ENCODE assay signal across 1 cellular context in genomic region chr3:197002701-197003454, GRCh38.
TF ChIP-seq lines count a peak whose summit lies in the region.

No MANE protein-coding gene starts in this region.

TF ChIP-seq in HepG2, 621 proteins besides CTCF, POLR2A, EP300 and RAD21 (continued from another document and continues in another):
- TF ChIP-seq SAFB2 (CRISPR knock-in tag; IDR thresholded peaks at IDR 0.05; ENCODE audit: borderline replicate concordance, low read depth): no peak
- TF ChIP-seq ZNF407 (CRISPR knock-in tag; IDR thresholded peaks at IDR 0.05; ENCODE audit: not compliant biosample characterization): no peak
- TF ChIP-seq ZNF576 (CRISPR knock-in tag; IDR thresholded peaks at IDR 0.05): no peak
- TF ChIP-seq ZFX (CRISPR knock-in tag; IDR thresholded peaks at IDR 0.05; ENCODE audit: low read depth): peak; percentile 77
- TF ChIP-seq ZFP41 (CRISPR knock-in tag; IDR thresholded peaks at IDR 0.05; ENCODE audit: borderline replicate concordance): no peak
- no peak for TF ChIP-seq ZNF263 (CRISPR knock-in tag; IDR thresholded peaks at IDR 0.05)
- TF ChIP-seq, protein P1, sequence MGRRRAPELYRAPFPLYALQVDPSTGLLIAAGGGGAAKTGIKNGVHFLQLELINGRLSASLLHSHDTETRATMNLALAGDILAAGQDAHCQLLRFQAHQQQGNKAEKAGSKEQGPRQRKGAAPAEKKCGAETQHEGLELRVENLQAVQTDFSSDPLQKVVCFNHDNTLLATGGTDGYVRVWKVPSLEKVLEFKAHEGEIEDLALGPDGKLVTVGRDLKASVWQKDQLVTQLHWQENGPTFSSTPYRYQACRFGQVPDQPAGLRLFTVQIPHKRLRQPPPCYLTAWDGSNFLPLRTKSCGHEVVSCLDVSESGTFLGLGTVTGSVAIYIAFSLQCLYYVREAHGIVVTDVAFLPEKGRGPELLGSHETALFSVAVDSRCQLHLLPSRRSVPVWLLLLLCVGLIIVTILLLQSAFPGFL (CRISPR knock-in tag; IDR thresholded peaks at IDR 0.05): no peak
- TF ChIP-seq ZNF773 (CRISPR knock-in tag; IDR thresholded peaks at IDR 0.05; ENCODE audit: borderline replicate concordance): no peak
- TF ChIP-seq FOXK2 (IDR thresholded peaks at IDR 0.05): no peak
- TF ChIP-seq, protein P2, sequence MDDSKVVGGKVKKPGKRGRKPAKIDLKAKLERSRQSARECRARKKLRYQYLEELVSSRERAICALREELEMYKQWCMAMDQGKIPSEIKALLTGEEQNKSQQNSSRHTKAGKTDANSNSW (CRISPR knock-in tag; IDR thresholded peaks at IDR 0.05; ENCODE audit: borderline replicate concordance): no peak
- TF ChIP-seq PRPF4 (IDR thresholded peaks at IDR 0.05; ENCODE audit: low read depth, low read length, poor library complexity, severe bottlenecking): no peak
- TF ChIP-seq MAFK (conservative IDR thresholded peaks at IDR 0.05 in 1 of 2, IDR thresholded peaks at IDR 0.05 in 1 of 2; ENCODE audit: low read length in 2 of 2): no peak
- TF ChIP-seq NCOA1 (CRISPR knock-in tag; IDR thresholded peaks at IDR 0.05): no peak
- no peak for TF ChIP-seq DPF2 (CRISPR knock-in tag; IDR thresholded peaks at IDR 0.05; ENCODE audit: borderline replicate concordance, low read depth)
- TF ChIP-seq ZSCAN12 (CRISPR knock-in tag; IDR thresholded peaks at IDR 0.05): no peak
- peak; percentile 2; the same call in 1 of the 2 replicates for TF ChIP-seq SAP130 (CRISPR knock-in tag; IDR thresholded peaks at IDR 0.05; ENCODE audit: low read depth)
- 0 out of 2 replicates have a peak, but pooled peaks have one; percentile 35 for TF ChIP-seq KMT2A (CRISPR knock-in tag; IDR thresholded peaks at IDR 0.05)
- TF ChIP-seq ZNF552 (CRISPR knock-in tag; IDR thresholded peaks at IDR 0.05; ENCODE audit: borderline replicate concordance): no peak
- TF ChIP-seq EZH2 (conservative IDR thresholded peaks at IDR 0.05; ENCODE audit: low read depth, low read length): no peak
- TF ChIP-seq, protein P3, sequence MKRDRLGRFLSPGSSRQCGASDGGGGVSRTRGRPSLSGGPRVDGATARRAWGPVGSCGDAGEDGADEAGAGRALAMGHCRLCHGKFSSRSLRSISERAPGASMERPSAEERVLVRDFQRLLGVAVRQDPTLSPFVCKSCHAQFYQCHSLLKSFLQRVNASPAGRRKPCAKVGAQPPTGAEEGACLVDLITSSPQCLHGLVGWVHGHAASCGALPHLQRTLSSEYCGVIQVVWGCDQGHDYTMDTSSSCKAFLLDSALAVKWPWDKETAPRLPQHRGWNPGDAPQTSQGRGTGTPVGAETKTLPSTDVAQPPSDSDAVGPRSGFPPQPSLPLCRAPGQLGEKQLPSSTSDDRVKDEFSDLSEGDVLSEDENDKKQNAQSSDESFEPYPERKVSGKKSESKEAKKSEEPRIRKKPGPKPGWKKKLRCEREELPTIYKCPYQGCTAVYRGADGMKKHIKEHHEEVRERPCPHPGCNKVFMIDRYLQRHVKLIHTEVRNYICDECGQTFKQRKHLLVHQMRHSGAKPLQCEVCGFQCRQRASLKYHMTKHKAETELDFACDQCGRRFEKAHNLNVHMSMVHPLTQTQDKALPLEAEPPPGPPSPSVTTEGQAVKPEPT (CRISPR knock-in tag; IDR thresholded peaks at IDR 0.05; ENCODE audit: low read depth): no peak
- TF ChIP-seq ZNF512B (CRISPR knock-in tag; IDR thresholded peaks at IDR 0.05; ENCODE audit: borderline replicate concordance): no peak
- peak; percentile 43; the same call in 1 of the 2 replicates for TF ChIP-seq HOXA3 (CRISPR knock-in tag; IDR thresholded peaks at IDR 0.05)
- no peak for TF ChIP-seq NFE2 (CRISPR knock-in tag; IDR thresholded peaks at IDR 0.05)
- TF ChIP-seq SOX13 (IDR thresholded peaks at IDR 0.05): no peak
- TF ChIP-seq SOX13 (CRISPR knock-in tag; conservative IDR thresholded peaks at IDR 0.05 in 1 of 2, IDR thresholded peaks at IDR 0.05 in 1 of 2): no peak
- TF ChIP-seq ZNF713 (CRISPR knock-in tag; IDR thresholded peaks at IDR 0.05): no peak
- TF ChIP-seq REXO4 (CRISPR knock-in tag; IDR thresholded peaks at IDR 0.05; ENCODE audit: borderline replicate concordance): no peak
- TF ChIP-seq, protein P4, sequence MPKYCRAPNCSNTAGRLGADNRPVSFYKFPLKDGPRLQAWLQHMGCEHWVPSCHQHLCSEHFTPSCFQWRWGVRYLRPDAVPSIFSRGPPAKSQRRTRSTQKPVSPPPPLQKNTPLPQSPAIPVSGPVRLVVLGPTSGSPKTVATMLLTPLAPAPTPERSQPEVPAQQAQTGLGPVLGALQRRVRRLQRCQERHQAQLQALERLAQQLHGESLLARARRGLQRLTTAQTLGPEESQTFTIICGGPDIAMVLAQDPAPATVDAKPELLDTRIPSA (CRISPR knock-in tag; IDR thresholded peaks at IDR 0.05; ENCODE audit: borderline replicate concordance): no peak
- no peak for TF ChIP-seq ZBTB21 (CRISPR knock-in tag; IDR thresholded peaks at IDR 0.05)
- no peak for TF ChIP-seq ZNF260 (CRISPR knock-in tag; IDR thresholded peaks at IDR 0.05; ENCODE audit: borderline replicate concordance, low read depth)
- no peak for TF ChIP-seq ZNF615 (CRISPR knock-in tag; IDR thresholded peaks at IDR 0.05; ENCODE audit: borderline replicate concordance)
- TF ChIP-seq RAD51 (IDR thresholded peaks at IDR 0.05; ENCODE audit: borderline replicate concordance): no peak
- TF ChIP-seq KDM5B (CRISPR knock-in tag; IDR thresholded peaks at IDR 0.05; ENCODE audit: borderline replicate concordance): no peak
- TF ChIP-seq, protein P5, sequence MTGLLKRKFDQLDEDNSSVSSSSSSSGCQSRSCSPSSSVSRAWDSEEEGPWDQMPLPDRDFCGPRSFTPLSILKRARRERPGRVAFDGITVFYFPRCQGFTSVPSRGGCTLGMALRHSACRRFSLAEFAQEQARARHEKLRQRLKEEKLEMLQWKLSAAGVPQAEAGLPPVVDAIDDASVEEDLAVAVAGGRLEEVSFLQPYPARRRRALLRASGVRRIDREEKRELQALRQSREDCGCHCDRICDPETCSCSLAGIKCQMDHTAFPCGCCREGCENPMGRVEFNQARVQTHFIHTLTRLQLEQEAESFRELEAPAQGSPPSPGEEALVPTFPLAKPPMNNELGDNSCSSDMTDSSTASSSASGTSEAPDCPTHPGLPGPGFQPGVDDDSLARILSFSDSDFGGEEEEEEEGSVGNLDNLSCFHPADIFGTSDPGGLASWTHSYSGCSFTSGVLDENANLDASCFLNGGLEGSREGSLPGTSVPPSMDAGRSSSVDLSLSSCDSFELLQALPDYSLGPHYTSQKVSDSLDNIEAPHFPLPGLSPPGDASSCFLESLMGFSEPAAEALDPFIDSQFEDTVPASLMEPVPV (CRISPR knock-in tag; IDR thresholded peaks at IDR 0.05): no peak
- peak; percentile 73 for TF ChIP-seq ZFY (CRISPR knock-in tag; IDR thresholded peaks at IDR 0.05)
- TF ChIP-seq ZNF549 (CRISPR knock-in tag; IDR thresholded peaks at IDR 0.05): no peak
- TF ChIP-seq ATAD3A (CRISPR knock-in tag; IDR thresholded peaks at IDR 0.05): no peak
- TF ChIP-seq, protein P6, sequence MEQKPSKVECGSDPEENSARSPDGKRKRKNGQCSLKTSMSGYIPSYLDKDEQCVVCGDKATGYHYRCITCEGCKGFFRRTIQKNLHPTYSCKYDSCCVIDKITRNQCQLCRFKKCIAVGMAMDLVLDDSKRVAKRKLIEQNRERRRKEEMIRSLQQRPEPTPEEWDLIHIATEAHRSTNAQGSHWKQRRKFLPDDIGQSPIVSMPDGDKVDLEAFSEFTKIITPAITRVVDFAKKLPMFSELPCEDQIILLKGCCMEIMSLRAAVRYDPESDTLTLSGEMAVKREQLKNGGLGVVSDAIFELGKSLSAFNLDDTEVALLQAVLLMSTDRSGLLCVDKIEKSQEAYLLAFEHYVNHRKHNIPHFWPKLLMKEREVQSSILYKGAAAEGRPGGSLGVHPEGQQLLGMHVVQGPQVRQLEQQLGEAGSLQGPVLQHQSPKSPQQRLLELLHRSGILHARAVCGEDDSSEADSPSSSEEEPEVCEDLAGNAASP (CRISPR knock-in tag; IDR thresholded peaks at IDR 0.05; ENCODE audit: borderline replicate concordance): no peak
- TF ChIP-seq RXRA (CRISPR knock-in tag; IDR thresholded peaks at IDR 0.05): no peak
- TF ChIP-seq ZNF253 (CRISPR knock-in tag; IDR thresholded peaks at IDR 0.05; ENCODE audit: borderline replicate concordance): no peak
- TF ChIP-seq, protein P7, sequence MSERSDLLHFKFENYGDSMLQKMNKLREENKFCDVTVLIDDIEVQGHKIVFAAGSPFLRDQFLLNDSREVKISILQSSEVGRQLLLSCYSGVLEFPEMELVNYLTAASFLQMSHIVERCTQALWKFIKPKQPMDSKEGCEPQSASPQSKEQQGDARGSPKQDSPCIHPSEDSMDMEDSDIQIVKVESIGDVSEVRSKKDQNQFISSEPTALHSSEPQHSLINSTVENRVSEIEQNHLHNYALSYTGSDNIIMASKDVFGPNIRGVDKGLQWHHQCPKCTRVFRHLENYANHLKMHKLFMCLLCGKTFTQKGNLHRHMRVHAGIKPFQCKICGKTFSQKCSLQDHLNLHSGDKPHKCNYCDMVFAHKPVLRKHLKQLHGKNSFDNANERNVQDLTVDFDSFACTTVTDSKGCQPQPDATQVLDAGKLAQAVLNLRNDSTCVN (CRISPR knock-in tag; IDR thresholded peaks at IDR 0.05; ENCODE audit: borderline replicate concordance): no peak
